17 cellular contexts compared by ENCODE assay signal in genomic region chr1:224735159-224735558, GRCh38.
A peak's percentile ranks its signal among the peaks of the same experiment; 100 is the strongest.
DNase-seq lines count a peak whose midpoint lies in the region; ATAC-seq, FAIRE-seq and TF ChIP-seq lines count a peak whose summit lies in the region.
"Had no signal": no experiment of that assay in that cellular context is flagged by ENCODE, and none has a peak within 500 bp of the region (broad histone marks: within the 10 kb centered on the region; RNA-seq: fewer than 3 reads in every experiment).

No MANE protein-coding gene starts in this region.

- H3K27ac Mint-ChIP-seq in T-helper 2 cell treated with Interferon-gamma antibody and Interleukin-4, amounts not matched to agents 5 μg/mL and 100 μg/mL, for 36 hours: no peak overlapping the region
- no peak overlapping the region for H3K27ac Mint-ChIP-seq in stimulated activated effector memory CD8-positive, alpha-beta T cell treated with anti-CD3 and anti-CD28 coated beads, Interleukin-12 subunit alpha, Interleukin-12 subunit beta, amount 100 ng/mL, for 72 hours
- no peak overlapping the region for H3K27ac Mint-ChIP-seq in activated CD4-positive, alpha-beta memory T cell treated with anti-CD3 and anti-CD28 coated beads, Interleukin-2, amount 10 ng/mL, durations not matched to agents 7 days and 5 days
- H3K27ac Mint-ChIP-seq: H9 had no signal

- no peak for TF ChIP-seq EP300 in HepG2 (IDR thresholded peaks at IDR 0.05; ENCODE audit: low read depth in 2 of 2, low read length in 2 of 2)
- TF ChIP-seq EP300 in HepG2 (CRISPR knock-in tag; IDR thresholded peaks at IDR 0.05; ENCODE audit: borderline replicate concordance): no peak

- no peak overlapping the region for H3K4me3 ChIP-seq in HepG2 (replicated peaks in 1 of 3; ENCODE audit: insufficient read depth in 1 of 3, low read depth in 2 of 3, low read length in 3 of 3)
- no peak overlapping the region for H3K4me3 ChIP-seq in right lobe of liver
- 0 out of 2 replicates have a peak overlapping the region, but pooled peaks have one; percentile 12 for H3K4me3 ChIP-seq in OCI-LY3 (ENCODE audit: low read length)

- H2AFZ ChIP-seq in HepG2 (ENCODE audit: low read length): no peak overlapping the region
- no peak overlapping the region for H2AFZ ChIP-seq in OCI-LY3 (ENCODE audit: low read depth, low read length)

- no peak for DNase-seq in T-helper 2 cell treated with Interferon-gamma antibody and Interleukin-4, amounts not matched to agents 5 μg/mL and 100 μg/mL, for 36 hours (ENCODE audit: low spot score)
- DNase-seq in T-helper 2 cell (no peak), HepG2 (ENCODE audit: low spot score) (no peak), right lobe of liver (no peak)
- DNase-seq in stimulated activated effector memory CD8-positive, alpha-beta T cell treated with anti-CD3 and anti-CD28 coated beads, Interleukin-12 subunit alpha, Interleukin-12 subunit beta, amount 100 ng/mL, for 72 hours (ENCODE audit: low spot score in 2 of 2): no peak
- DNase-seq in activated effector memory CD4-positive, alpha-beta T cell treated with anti-CD3 and anti-CD28 coated beads, Interleukin-2, amount 50 U/mL, for 16 hours: no peak
- no peak for DNase-seq in activated CD4-positive, alpha-beta memory T cell treated with anti-CD3 and anti-CD28 coated beads, Interleukin-2, amount 10 ng/mL, durations not matched to agents 7 days and 5 days
- DNase-seq: GF-D8, NCI-H187, NCI-H345, NCI-H526 treated with DMSO at 0.1 percent for 48 hours, OCI-M1, SIG-M5 had no signal

- FAIRE-seq in HepG2 (lab: Jason Lieb, UNC): no peak
- FAIRE-seq: GM19239 had no signal

- H3K9me3 ChIP-seq in HepG2 (ENCODE audit: low read length): no peaks in the 10 kb centered on the region
- H3K9me3 ChIP-seq in right lobe of liver: no peaks in the 10 kb centered on the region
- H3K9me3 ChIP-seq in OCI-LY3 (ENCODE audit: insufficient read depth, low read length): no peaks in the 10 kb centered on the region

- H3K36me3 ChIP-seq in HepG2 (replicated peaks in 1 of 2; ENCODE audit: control insufficient read depth in 1 of 2, insufficient read depth in 2 of 2, low read length in 2 of 2) (no peaks in the 10 kb centered on the region), right lobe of liver (no peaks in the 10 kb centered on the region), OCI-LY3 (replicated peaks; ENCODE audit: low read depth, low read length) (no peaks in the 10 kb centered on the region)

- in situ Hi-C loops in HepG2 (cut with HindIII; ENCODE audit: extremely low pct_ligation_motif_present, low pct_unique_long_range_greater_than_20kb): no loop called here

- H3K4me2 ChIP-seq in HepG2 (ENCODE audit: low read depth, low read length) (no peak overlapping the region), OCI-LY3 (ENCODE audit: low read length) (peak overlapping the region; percentile 53)

- intact Hi-C loops in HepG2 (cut with micrococcal nuclease; ENCODE audit: unreplicated experiment) (no loop called here), right lobe of liver (cut with DNase I) (no loop called here)

- ATAC-seq in HepG2: no peak
- no peak for ATAC-seq in right lobe of liver
- ATAC-seq in stimulated activated effector memory CD8-positive, alpha-beta T cell treated with anti-CD3 and anti-CD28 coated beads, Interleukin-12 subunit alpha, Interleukin-12 subunit beta, amount 100 ng/mL, for 72 hours: peak; percentile 20

- peaks cover 13% of the 10 kb centered on the region for H3K27me3 Mint-ChIP-seq in T-helper 2 cell treated with Interferon-gamma antibody and Interleukin-4, amounts not matched to agents 5 μg/mL and 100 μg/mL, for 36 hours (ENCODE audit: low read depth)
- H3K27me3 Mint-ChIP-seq in activated CD4-positive, alpha-beta memory T cell treated with anti-CD3 and anti-CD28 coated beads, Interleukin-2, amount 10 ng/mL, durations not matched to agents 7 days and 5 days: peaks cover 6% of the 10 kb centered on the region

- no peaks in the 10 kb centered on the region for H3K79me2 ChIP-seq in HepG2 (ENCODE audit: insufficient read depth, low read length)
- no peaks in the 10 kb centered on the region for H3K79me2 ChIP-seq in OCI-LY3 (ENCODE audit: low read length)

- H3K4me1 ChIP-seq in HepG2 (ENCODE audit: insufficient read depth, low read length) (peaks cover 16% of the 10 kb centered on the region), right lobe of liver (peaks cover 0 to 31% (median 14%) of the 10 kb centered on the region in 4 donors), OCI-LY3 (ENCODE audit: low read length) (peaks cover 71% of the 10 kb centered on the region)

- H3K9ac ChIP-seq in HepG2 (ENCODE audit: insufficient read depth, low read depth, low read length) (no peak overlapping the region), OCI-LY3 (ENCODE audit: low read length) (no peak overlapping the region)

- peaks cover 15% of the 10 kb centered on the region for H3K4me1 Mint-ChIP-seq in T-helper 2 cell treated with Interferon-gamma antibody and Interleukin-4, amounts not matched to agents 5 μg/mL and 100 μg/mL, for 36 hours (ENCODE audit: low read depth)
- H3K4me1 Mint-ChIP-seq in stimulated activated effector memory CD8-positive, alpha-beta T cell treated with anti-CD3 and anti-CD28 coated beads, Interleukin-12 subunit alpha, Interleukin-12 subunit beta, amount 100 ng/mL, for 72 hours: peaks cover 7% of the 10 kb centered on the region
- peaks cover 16% of the 10 kb centered on the region for H3K4me1 Mint-ChIP-seq in activated CD4-positive, alpha-beta memory T cell treated with anti-CD3 and anti-CD28 coated beads, Interleukin-2, amount 10 ng/mL, durations not matched to agents 7 days and 5 days

- TF ChIP-seq POLR2A in HepG2 (IDR thresholded peaks at IDR 0.05; ENCODE audit: insufficient read depth in 1 of 2, low read depth in 2 of 2, low read length in 2 of 2) (no peak), right lobe of liver (IDR thresholded peaks at IDR 0.05) (no peak)

- H3K27ac ChIP-seq in HepG2 (ENCODE audit: extremely low read length, insufficient read depth, low read length) (no peak overlapping the region), right lobe of liver (no peak overlapping the region), OCI-LY3 (ENCODE audit: low read length) (no peak overlapping the region)
- H3K27ac ChIP-seq: C4-2B had no signal

- no peak for TF ChIP-seq RAD21 in HepG2 (CRISPR knock-in tag; IDR thresholded peaks at IDR 0.05)

- H3K4me3 Mint-ChIP-seq in T-helper 2 cell treated with Interferon-gamma antibody and Interleukin-4, amounts not matched to agents 5 μg/mL and 100 μg/mL, for 36 hours: peak overlapping the region; percentile 21
- no peak overlapping the region for H3K4me3 Mint-ChIP-seq in stimulated activated effector memory CD8-positive, alpha-beta T cell treated with anti-CD3 and anti-CD28 coated beads, Interleukin-12 subunit alpha, Interleukin-12 subunit beta, amount 100 ng/mL, for 72 hours
- no peak overlapping the region for H3K4me3 Mint-ChIP-seq in activated CD4-positive, alpha-beta memory T cell treated with anti-CD3 and anti-CD28 coated beads, Interleukin-2, amount 10 ng/mL, durations not matched to agents 7 days and 5 days
- H3K4me3 Mint-ChIP-seq: H9 had no signal

- CTCF ChIA-PET in HepG2 (lab: Yijun Ruan, JAX; ENCODE audit: low intra/inter-chr PET ratio, low total read pairs): no interaction called here
- CTCF ChIA-PET in activated CD4-positive, alpha-beta memory T cell treated with anti-CD3 and anti-CD28 coated beads, Interleukin-2, amount 10 ng/mL, durations not matched to agents 7 days and 5 days (lab: Charles Lee): interaction anchor here (1.1 kb wide), 1 partner anchor 116 kb away, joined by 4 read pairs; no protein-coding TSS in a partner anchor

- WGBS in HepG2 (ENCODE audit: low lambda C conversion rate): 81% methylated on average over 6 of the region's 6 CpGs
- WGBS in right lobe of liver (ENCODE audit: insufficient coverage, low coverage, low lambda C conversion rate, missing lambda C conversion rate): 95% methylated on average over 6 of the region's 6 CpGs

- no TSS peak for BruUV-seq in HepG2 (replicated peaks; lab: Mats Ljungman, UMichigan)

- H3K27me3 ChIP-seq in HepG2 (ENCODE audit: control insufficient read depth in 1 of 2, insufficient read depth in 2 of 2, low read length in 2 of 2) (peaks cover 0 to 4% of the 10 kb centered on the region in 2 experiments; a peak in 2 of 5 replicates), right lobe of liver (no peaks in the 10 kb centered on the region), OCI-LY3 (ENCODE audit: low read depth, low read length) (peaks cover 14% of the 10 kb centered on the region; the same call in 1 of the 2 replicates)

- POLR2A ChIA-PET in HepG2 (lab: Yijun Ruan, JAX): no interaction called here
- POLR2A ChIA-PET in activated CD4-positive, alpha-beta memory T cell treated with anti-CD3 and anti-CD28 coated beads, Interleukin-2, amount 10 ng/mL, durations not matched to agents 7 days and 5 days (lab: Charles Lee): no interaction called here

- H3K36me3 Mint-ChIP-seq in T-helper 2 cell treated with Interferon-gamma antibody and Interleukin-4, amounts not matched to agents 5 μg/mL and 100 μg/mL, for 36 hours (ENCODE audit: low read depth): no peaks in the 10 kb centered on the region
- H3K36me3 Mint-ChIP-seq in stimulated activated effector memory CD8-positive, alpha-beta T cell treated with anti-CD3 and anti-CD28 coated beads, Interleukin-12 subunit alpha, Interleukin-12 subunit beta, amount 100 ng/mL, for 72 hours: no peaks in the 10 kb centered on the region
- no peaks in the 10 kb centered on the region for H3K36me3 Mint-ChIP-seq in activated CD4-positive, alpha-beta memory T cell treated with anti-CD3 and anti-CD28 coated beads, Interleukin-2, amount 10 ng/mL, durations not matched to agents 7 days and 5 days (ENCODE audit: low read depth)

- TF ChIP-seq CTCF in HepG2 (CRISPR knock-in tag; IDR thresholded peaks at IDR 0.05) (no peak), right lobe of liver (IDR thresholded peaks at IDR 0.05) (no peak), OCI-LY3 (IDR thresholded peaks at IDR 0.05; ENCODE audit: low read depth, low read length) (no peak)

- H3K9me3 Mint-ChIP-seq in T-helper 2 cell treated with Interferon-gamma antibody and Interleukin-4, amounts not matched to agents 5 μg/mL and 100 μg/mL, for 36 hours: no peaks in the 10 kb centered on the region
- H3K9me3 Mint-ChIP-seq in stimulated activated effector memory CD8-positive, alpha-beta T cell treated with anti-CD3 and anti-CD28 coated beads, Interleukin-12 subunit alpha, Interleukin-12 subunit beta, amount 100 ng/mL, for 72 hours: no peaks in the 10 kb centered on the region
- no peaks in the 10 kb centered on the region for H3K9me3 Mint-ChIP-seq in activated CD4-positive, alpha-beta memory T cell treated with anti-CD3 and anti-CD28 coated beads, Interleukin-2, amount 10 ng/mL, durations not matched to agents 7 days and 5 days
- H3K9me3 Mint-ChIP-seq: H9 had no signal

- no peaks in the 10 kb centered on the region for H4K20me1 ChIP-seq in HepG2 (ENCODE audit: insufficient read depth, low read length)
- H4K20me1 ChIP-seq in OCI-LY3 (ENCODE audit: insufficient read depth, low read length): no peaks in the 10 kb centered on the region

TF ChIP-seq in HepG2, 621 proteins besides CTCF, POLR2A, EP300 and RAD21:
- TF ChIP-seq MXD4 (CRISPR knock-in tag; IDR thresholded peaks at IDR 0.05) (no peak), MAFF (IDR thresholded peaks at IDR 0.05; ENCODE audit: low read depth, low read length) (peak; percentile 61), MAFK (conservative IDR thresholded peaks at IDR 0.05 in 1 of 2, IDR thresholded peaks at IDR 0.05 in 1 of 2; ENCODE audit: low read length in 2 of 2) (peak; percentile 68 to 84; a peak in 3 of 4 replicates)
